ENCODE assay signal across 29 cellular contexts in the genomic region with DNA sequence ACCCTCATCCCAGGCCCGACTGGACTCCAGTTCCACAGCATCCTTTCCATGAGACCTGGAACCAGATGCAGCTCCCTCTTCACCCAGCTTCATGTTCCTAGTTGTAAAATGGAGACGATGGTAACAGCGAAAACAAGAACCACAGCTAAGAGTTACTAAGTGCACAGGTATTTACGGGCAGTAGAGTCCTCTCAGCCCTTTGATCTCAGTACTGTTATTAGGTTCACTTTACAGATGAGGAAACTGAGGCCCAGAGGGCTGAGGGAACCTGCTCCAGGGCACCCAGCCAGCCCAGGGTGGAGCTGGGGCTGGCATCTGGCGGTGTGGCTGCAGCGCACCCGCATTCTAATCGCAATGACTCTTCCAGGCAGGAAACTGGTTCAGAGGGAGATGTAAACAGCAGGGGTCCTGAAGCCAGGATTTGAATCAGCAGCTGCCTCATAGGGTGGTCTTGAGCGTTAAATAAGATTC. TPM values are rescaled to one million over a fixed set of nuclear protein-coding genes. Genes with fewer than 3 reads are reported as not detected.
DNase-seq lines count a peak whose midpoint lies in the region; FAIRE-seq and TF ChIP-seq lines count a peak whose summit lies in the region.
"Had no signal": no experiment of that assay in that cellular context is flagged by ENCODE, and none has a peak within 500 bp of the region (broad histone marks: within the 10 kb centered on the region; RNA-seq: fewer than 3 reads in every experiment).

No MANE protein-coding gene starts in this region.

- FAIRE-seq in H1 (lab: Jason Lieb, UNC) = no peak

- H4K5ac ChIP-seq in H1 (ENCODE audit: insufficient read length, low read depth, low read length) = no peak overlapping the region

- no TSS peak for BruUV-seq in Caco-2 (replicated peaks; lab: Mats Ljungman, UMichigan)

- H3K9me3 Mint-ChIP-seq in Caco-2 (ENCODE audit: unreplicated experiment) (no peaks in the 10 kb centered on the region), chondrocyte (ENCODE audit: low read depth) (no peaks in the 10 kb centered on the region)
- H3K9me3 Mint-ChIP-seq: activated naive CD8-positive, alpha-beta T cell treated with anti-CD3 and anti-CD28 coated beads for 36 hours; memory B cell had no signal

- H3K4me1 ChIP-seq in Caco-2 (peaks cover 51% of the 10 kb centered on the region), HUES6 (ENCODE audit: control insufficient read depth, insufficient read depth, low read length) (peaks cover 38% of the 10 kb centered on the region), H1 (replicated peaks in 1 of 4; ENCODE audit: control insufficient read depth in 3 of 4, insufficient read depth in 4 of 4, low read length in 3 of 4) (peaks cover 10 to 29% (median 17%) of the 10 kb centered on the region in 4 experiments), rectal smooth muscle tissue (ENCODE audit: control insufficient read depth, insufficient read depth, low read length) (no peaks in the 10 kb centered on the region), suprapubic skin (no peaks in the 10 kb centered on the region)
- H3K4me1 ChIP-seq: esophagus muscularis mucosa, heart right ventricle, psoas muscle had no signal

- no peak overlapping the region for H2BK120ac ChIP-seq in H1 (replicated peaks; ENCODE audit: low read depth, low read length)

- no peaks in the 10 kb centered on the region for H3K23me2 ChIP-seq in H1 (ENCODE audit: low read depth, low read length)

- H3K36me3 ChIP-seq in Caco-2 (ENCODE audit: control insufficient read depth, insufficient read depth, low read length) = no peaks in the 10 kb centered on the region
- H3K36me3 ChIP-seq in HUES6 (ENCODE audit: control insufficient read depth, insufficient read depth, low read length) = no peaks in the 10 kb centered on the region
- no peaks in the 10 kb centered on the region for H3K36me3 ChIP-seq in H1 (ENCODE audit: control insufficient read depth in 2 of 4, insufficient read depth in 4 of 4, low read length in 3 of 4)
- no peaks in the 10 kb centered on the region for H3K36me3 ChIP-seq in rectal smooth muscle tissue (ENCODE audit: control insufficient read depth, insufficient read depth, low read length)
- H3K36me3 ChIP-seq in suprapubic skin = no peaks in the 10 kb centered on the region
- H3K36me3 ChIP-seq: BLaER1, esophagus muscularis mucosa, heart right ventricle, neutrophil had no signal

- H2AK5ac ChIP-seq in H1 (ENCODE audit: low read depth, low read length) = no peak overlapping the region

- H4K91ac ChIP-seq in H1 (replicated peaks; ENCODE audit: insufficient read length, low read length) = no peak overlapping the region

- H3K9ac ChIP-seq in HUES6 (ENCODE audit: low read length) (peak overlapping the region; percentile 14), H1 (replicated peaks in 1 of 4; ENCODE audit: extremely low read depth in 1 of 4, low read depth in 3 of 4, low read length in 3 of 4) (no peak overlapping the region), rectal smooth muscle tissue (ENCODE audit: low read length) (peak overlapping the region; percentile 19)
- H3K9ac ChIP-seq: BLaER1 had no signal

- intact Hi-C loops in Caco-2 (cut with micrococcal nuclease; ENCODE audit: unreplicated experiment) = loop anchor here (5.0 to 10.0 kb wide), 3 partner anchors 335 to 657 kb away; no protein-coding TSS in a partner anchor

- H2BK20ac ChIP-seq in H1 (ENCODE audit: low read length) = 0 out of 2 replicates have a peak overlapping the region, but pooled peaks have one; percentile 16

- no peak overlapping the region for H3K4me3 ChIP-seq in Caco-2 (ENCODE audit: low read depth, low read length)
- H3K4me3 ChIP-seq in HUES6 (ENCODE audit: low read depth, low read length) = no peak overlapping the region
- H3K4me3 ChIP-seq in H1 (ENCODE audit: extremely low read depth in 1 of 4, insufficient read depth in 2 of 4, low read depth in 3 of 4, low read length in 4 of 4) = no peak overlapping the region; a peak in 1 of 8 replicates
- H3K4me3 ChIP-seq in rectal smooth muscle tissue (ENCODE audit: low read length) = peak overlapping the region; percentile 45
- H3K4me3 ChIP-seq in suprapubic skin = no peak overlapping the region
- H3K4me3 ChIP-seq: BLaER1, coronary artery, esophagus muscularis mucosa, heart right ventricle, psoas muscle had no signal

- peak overlapping the region; percentile 7 to 38; a peak in 1 of 4 replicates for H3K4me2 ChIP-seq in H1 (ENCODE audit: insufficient read depth in 1 of 2, low read depth in 2 of 2, low read length in 2 of 2)
- H3K4me2 ChIP-seq: BLaER1 had no signal

- CTCF ChIA-PET in Caco-2 (lab: Charles Lee) (interaction anchor here (0.6 to 1.1 kb wide), 2 partner anchors 27 to 138 kb away, joined by 3 read pairs; a partner anchor contains a TSS), H1 (lab: Charles Lee; ENCODE audit: partially characterized antibody) (interaction anchor here (1.6 kb wide), 1 partner anchor 138 kb away, joined by 8 read pairs; a partner anchor contains a TSS)

- POLR2A ChIA-PET in Caco-2 (lab: Charles Lee) = no interaction called here
- POLR2A ChIA-PET in H1 (lab: Charles Lee; ENCODE audit: partially characterized antibody) = interaction anchor here (1.2 to 1.3 kb wide), 2 partner anchors 9 to 10 kb away, joined by 3 read pairs; no protein-coding TSS in a partner anchor

- TF ChIP-seq EP300 in H1 (IDR thresholded peaks at IDR 0.05; ENCODE audit: borderline replicate concordance in 1 of 2, low read depth in 2 of 2, low read length in 2 of 2) (no peak), suprapubic skin (IDR thresholded peaks at IDR 0.05) (no peak)

- no peak overlapping the region for H3K23ac ChIP-seq in H1 (ENCODE audit: insufficient read length)

- H3K14ac ChIP-seq in H1 (ENCODE audit: insufficient read length) = no peak overlapping the region

- no peaks in the 10 kb centered on the region for H3K79me1 ChIP-seq in H1 (ENCODE audit: low read depth, low read length)

- DNase-seq in Caco-2 (no peak), H1 (ENCODE audit: low read depth in 1 of 2, low spot score in 2 of 2) (peak; percentile 29 to 48), chondrocyte (ENCODE audit: low spot score) (no peak), DMS53 treated with DMSO at 0.1 percent for 48 hours (lab: John Stamatoyannopoulos, UW; ENCODE audit: unreplicated experiment) (no peak), suprapubic skin (ENCODE audit: low spot score in 2 of 2) (no peak), NCI-H82 treated with DMSO at 0.1 percent for 48 hours (lab: John Stamatoyannopoulos, UW; ENCODE audit: unreplicated experiment) (no peak)
- DNase-seq: activated CD8-positive, alpha-beta T cell treated with anti-CD3 and anti-CD28 coated beads, Interleukin-2, amount 10 ng/mL, durations not matched to agents 7 days and 5 days; activated effector memory CD4-positive, alpha-beta T cell treated with anti-CD3 and anti-CD28 coated beads, Interleukin-2, amount 50 U/mL, for 16 hours; activated naive CD8-positive, alpha-beta T cell treated with anti-CD3 and anti-CD28 coated beads for 36 hours; aorta; COR-L47; DND-41; foreskin melanocyte; heart right ventricle; KBM-7; NCI-H1417; NCI-H2081 treated with DMSO at 0.1 percent for 48 hours; NCI-H345; NCI-H774; psoas muscle; T-helper 2 cell had no signal

- no peak overlapping the region for H3K27ac ChIP-seq in HUES6 (ENCODE audit: low read depth, low read length)
- no peak overlapping the region for H3K27ac ChIP-seq in H1 (ENCODE audit: low read depth, low read length)
- H3K27ac ChIP-seq in rectal smooth muscle tissue (ENCODE audit: low read depth, low read length) = no peak overlapping the region
- H3K27ac ChIP-seq in suprapubic skin = no peak overlapping the region
- H3K27ac ChIP-seq: BLaER1, coronary artery, esophagus muscularis mucosa, heart right ventricle, neutrophil, psoas muscle had no signal

- no peak overlapping the region for H3K4ac ChIP-seq in H1 (replicated peaks; ENCODE audit: insufficient read length, low read depth, low read length)

- no peaks in the 10 kb centered on the region for H4K20me1 ChIP-seq in H1 (replicated peaks in 1 of 2; ENCODE audit: control insufficient read depth in 1 of 2, insufficient read depth in 2 of 2, low read length in 2 of 2)
- H4K20me1 ChIP-seq: BLaER1 had no signal

- H3K36me3 Mint-ChIP-seq in Caco-2 (ENCODE audit: insufficient read depth, unreplicated experiment) = no peaks in the 10 kb centered on the region
- no peaks in the 10 kb centered on the region for H3K36me3 Mint-ChIP-seq in chondrocyte (ENCODE audit: low read depth)
- H3K36me3 Mint-ChIP-seq: activated naive CD8-positive, alpha-beta T cell treated with anti-CD3 and anti-CD28 coated beads for 36 hours; memory B cell had no signal

- H3K4me1 Mint-ChIP-seq in Caco-2 (ENCODE audit: low read depth, unreplicated experiment) = peaks cover 36% of the 10 kb centered on the region
- peaks cover 5% of the 10 kb centered on the region for H3K4me1 Mint-ChIP-seq in chondrocyte (ENCODE audit: low read depth)

- H2AFZ ChIP-seq in H1 (ENCODE audit: low read length) = 0 out of 2 replicates have a peak overlapping the region, but pooled peaks have one; percentile 67

- H3K18ac ChIP-seq in H1 (ENCODE audit: extremely low read depth, low read length) = no peak overlapping the region

- H3K27me3 ChIP-seq in Caco-2 (replicated peaks; ENCODE audit: control insufficient read depth, insufficient read depth, low read length) (no peaks in the 10 kb centered on the region), HUES6 (ENCODE audit: control insufficient read depth, insufficient read depth, low read length) (no peaks in the 10 kb centered on the region), H1 (replicated peaks in 1 of 4; ENCODE audit: control insufficient read depth in 3 of 4, extremely low read depth in 1 of 4, insufficient read depth in 3 of 4, low read length in 3 of 4) (no peaks in the 10 kb centered on the region), rectal smooth muscle tissue (ENCODE audit: control insufficient read depth, insufficient read depth, low read length) (no peaks in the 10 kb centered on the region), suprapubic skin (no peaks in the 10 kb centered on the region)
- H3K27me3 ChIP-seq: BLaER1, neutrophil had no signal

- H3K27me3 Mint-ChIP-seq in Caco-2 (ENCODE audit: insufficient read depth, unreplicated experiment) (no peaks in the 10 kb centered on the region), chondrocyte (ENCODE audit: low read depth) (peaks cover 2% of the 10 kb centered on the region)
- H3K27me3 Mint-ChIP-seq: activated naive CD8-positive, alpha-beta T cell treated with anti-CD3 and anti-CD28 coated beads for 36 hours; memory B cell had no signal

- H2BK15ac ChIP-seq in H1 (ENCODE audit: low read length) = 0 out of 2 replicates have a peak overlapping the region, but pooled peaks have one; percentile 20

- no peak overlapping the region for H3K56ac ChIP-seq in H1 (replicated peaks; ENCODE audit: insufficient read length, low read depth, low read length)

- no peak overlapping the region for H4K8ac ChIP-seq in H1 (ENCODE audit: extremely low read depth, insufficient read depth, low read length)

- TF ChIP-seq CTCF in Caco-2 (IDR thresholded peaks at IDR 0.05; ENCODE audit: insufficient read depth in 1 of 2, low read depth in 1 of 2, low read length in 1 of 2, severe bottlenecking in 1 of 2, unreplicated experiment in 1 of 2) = no peak
- TF ChIP-seq CTCF in H1 (IDR thresholded peaks at IDR 0.05; ENCODE audit: control extremely low read depth in 1 of 3, insufficient read depth in 1 of 3, low read depth in 1 of 3, low read length in 3 of 3) = no peak
- TF ChIP-seq CTCF in chondrocyte (IDR thresholded peaks at IDR 0.05) = no peak
- TF ChIP-seq CTCF in suprapubic skin (IDR thresholded peaks at IDR 0.05) = no peak

- no peak for TF ChIP-seq RAD21 in H1 (IDR thresholded peaks at IDR 0.05 in 1 of 2, conservative IDR thresholded peaks at IDR 0.05 in 1 of 2; ENCODE audit: low read depth in 2 of 2, low read length in 2 of 2)

- H3K27ac Mint-ChIP-seq in Caco-2 (ENCODE audit: unreplicated experiment) (peak overlapping the region; percentile 64), chondrocyte (ENCODE audit: unreplicated experiment) (no peak overlapping the region)
- H3K27ac Mint-ChIP-seq: activated CD8-positive, alpha-beta T cell treated with anti-CD3 and anti-CD28 coated beads, Interleukin-2, amount 10 ng/mL, durations not matched to agents 7 days and 5 days; activated naive CD8-positive, alpha-beta T cell treated with anti-CD3 and anti-CD28 coated beads for 36 hours; memory B cell had no signal

- WGBS in H1 (ENCODE audit: extremely low coverage in 1 of 2, insufficient coverage in 1 of 2, insufficient read length in 1 of 2, insufficient replicate concordance in 2 of 2, low coverage in 1 of 2, low lambda C conversion rate in 2 of 2, missing lambda C conversion rate in 1 of 2), 2 experiments = 64% methylated on average over 9 of the region's 9 CpGs; no CpG with 5 or more reads in 1 of the 2 experiments
- 89% methylated on average over 9 of the region's 9 CpGs for WGBS in suprapubic skin

- H3K4me3 Mint-ChIP-seq in Caco-2 (ENCODE audit: unreplicated experiment) = no peak overlapping the region
- H3K4me3 Mint-ChIP-seq in chondrocyte (ENCODE audit: unreplicated experiment) = no peak overlapping the region
- H3K4me3 Mint-ChIP-seq: activated CD8-positive, alpha-beta T cell treated with anti-CD3 and anti-CD28 coated beads, Interleukin-2, amount 10 ng/mL, durations not matched to agents 7 days and 5 days; activated naive CD8-positive, alpha-beta T cell treated with anti-CD3 and anti-CD28 coated beads for 36 hours; memory B cell had no signal

- peak overlapping the region; percentile 22; the same call in 1 of the 2 replicates for H2BK5ac ChIP-seq in H1 (ENCODE audit: low read depth, low read length)

- no peak overlapping the region; the same call in 1 of the 2 replicates for H2BK12ac ChIP-seq in H1 (ENCODE audit: low read depth, low read length)

- TF ChIP-seq POLR2A in H1 (IDR thresholded peaks at IDR 0.05; ENCODE audit: control extremely low read depth in 1 of 2, low read depth in 2 of 2, low read length in 2 of 2) (no peak), suprapubic skin (IDR thresholded peaks at IDR 0.05) (no peak)

- H3K9me3 ChIP-seq in Caco-2 (no peaks in the 10 kb centered on the region), HUES6 (ENCODE audit: control insufficient read depth, insufficient read depth, low read depth, low read length) (no peaks in the 10 kb centered on the region), H1 (ENCODE audit: insufficient read depth in 2 of 2, low read depth in 1 of 2, low read length in 1 of 2) (no peaks in the 10 kb centered on the region), suprapubic skin (no peaks in the 10 kb centered on the region)
- H3K9me3 ChIP-seq: BLaER1, esophagus muscularis mucosa, heart right ventricle, neutrophil, psoas muscle had no signal

- H3K79me2 ChIP-seq in H1 (ENCODE audit: control insufficient read depth in 1 of 2, insufficient read depth in 2 of 2, low read length in 2 of 2) = no peaks in the 10 kb centered on the region

RNA-seq across cellular contexts. Expression of a gene that starts 0.9 kb away (rescaled TPM):
- 1.2 and 2.0 TPM in 2 replicates for total RNA-seq in Caco-2 (2022)
- total RNA-seq in H1 (2021; fragmentation: NEBNext Ultra II Directional; extraction: Animal tissue kit (Norgen Biotek cat#: 25700)) = 0.19 and 0.27 TPM in 2 replicates
- polyA plus RNA-seq in H1 (2011; rRNA removed) = 0.06 and 0.08 TPM in 2 replicates
- 0.03 TPM for polyA plus RNA-seq in H1 (2011; cell fraction: cytosol; rRNA removed)
- polyA plus RNA-seq in H1 (2011; cell fraction: nucleus; rRNA removed) = 0.10 TPM
- polyA plus RNA-seq in H1 (2012, experiment 1 of 2) = 0.25 to 0.48 TPM (median 0.38 TPM) in 3 of 4 replicates, not detected in the other
- not detected for polyA plus RNA-seq in H1 (2012, experiment 2 of 2)
- 0.20 TPM for polyA plus RNA-seq in H1 (2013, experiment 1 of 2)
- polyA plus RNA-seq in H1 (2013, experiment 2 of 2) = 0.18 TPM
- 0.02 and 0.06 TPM in 2 replicates for polyA minus RNA-seq in H1 (2011; rRNA and poly(A)+ RNA removed)
- not detected for polyA minus RNA-seq in H1 (2011; cell fraction: cytosol; rRNA and poly(A)+ RNA removed)
- 0.30 TPM for polyA minus RNA-seq in H1 (2011; cell fraction: nucleus; rRNA and poly(A)+ RNA removed)
- not detected in 3 replicates for total RNA-seq in chondrocyte
- 1 to 10 TPM; 1.7 to 3.4 (median 2.1) TPM for total RNA-seq in suprapubic skin
- total RNA-seq: activated CD8-positive, alpha-beta T cell treated with anti-CD3 and anti-CD28 coated beads, Interleukin-2, amount 10 ng/mL, durations not matched to agents 7 days and 5 days; heart right ventricle had no signal
- polyA plus RNA-seq: AG04450 had no signal

Comparison
In these comparisons a context has a peak if more than half of its experiments do, and no peak if none do; other contexts are left out.
1. DNase-seq: peak in H1 (2 of 2); none in Caco-2 (0 of 2), chondrocyte (single experiment), DMS53 treated with DMSO at 0.1 percent for 48 hours (single experiment), suprapubic skin (0 of 2) and NCI-H82 treated with DMSO at 0.1 percent for 48 hours (single experiment).
2. H3K9ac ChIP-seq: peak in HUES6 (single experiment) and rectal smooth muscle tissue (single experiment); none in H1 (0 of 4).